8 cellular contexts compared by ENCODE assay signal in genomic region chr2:18987592-18988073, GRCh38.
DNase-seq lines count a peak whose midpoint lies in the region; ATAC-seq and TF ChIP-seq lines count a peak whose summit lies in the region.

No MANE protein-coding gene starts in this region.

- intact Hi-C loops in activated naive CD4-positive, alpha-beta T cell treated with anti-CD3 and anti-CD28 coated beads for 36 hours (cut with micrococcal nuclease): no loop called here

- no peak overlapping the region for H3K27ac Mint-ChIP-seq in activated naive CD4-positive, alpha-beta T cell treated with anti-CD3 and anti-CD28 coated beads for 36 hours

- H3K4me1 Mint-ChIP-seq in activated naive CD4-positive, alpha-beta T cell treated with anti-CD3 and anti-CD28 coated beads for 36 hours (ENCODE audit: low read depth): no peaks in the 10 kb centered on the region

- no peaks in the 10 kb centered on the region for H3K36me3 Mint-ChIP-seq in activated naive CD4-positive, alpha-beta T cell treated with anti-CD3 and anti-CD28 coated beads for 36 hours (ENCODE audit: low read depth)

- ATAC-seq in omental fat pad (ENCODE audit: low FRiP score) (peak; percentile 74), GM21786 (IDR thresholded peaks at IDR 0.05; ENCODE audit: unreplicated experiment) (no peak)

- no peak overlapping the region for H3K4me3 ChIP-seq in epithelial cell of proximal tubule (ENCODE audit: low read depth, low read length)

- H3K27me3 Mint-ChIP-seq in activated naive CD4-positive, alpha-beta T cell treated with anti-CD3 and anti-CD28 coated beads for 36 hours (ENCODE audit: low read depth): no peaks in the 10 kb centered on the region

- CTCF ChIA-PET in activated naive CD4-positive, alpha-beta T cell treated with anti-CD3 and anti-CD28 coated beads for 36 hours (lab: Charles Lee): no interaction called here

- TF ChIP-seq CTCF in epithelial cell of proximal tubule (conservative IDR thresholded peaks at IDR 0.05; ENCODE audit: low read depth, low read length) (peak; percentile 24), omental fat pad (IDR thresholded peaks at IDR 0.05) (no peak)

- no peak overlapping the region for H3K4me3 Mint-ChIP-seq in activated naive CD4-positive, alpha-beta T cell treated with anti-CD3 and anti-CD28 coated beads for 36 hours

- DNase-seq in DMS53 (lab: John Stamatoyannopoulos, UW) (peak; percentile 70), NCI-H446 treated with DMSO at 0.1 percent for 48 hours (lab: John Stamatoyannopoulos, UW) (peak; percentile 18), epithelial cell of proximal tubule (ENCODE audit: low read depth) (peak; percentile 15), omental fat pad (ENCODE audit: low spot score) (peak; percentile 78), middle frontal gyrus (ENCODE audit: extremely low spot score, low spot score) (no peak), NCI-H187 (lab: John Stamatoyannopoulos, UW) (no peak)
- DNase-seq in activated naive CD4-positive, alpha-beta T cell treated with anti-CD3 and anti-CD28 coated beads for 36 hours: no peak

- H3K9me3 Mint-ChIP-seq in activated naive CD4-positive, alpha-beta T cell treated with anti-CD3 and anti-CD28 coated beads for 36 hours: no peaks in the 10 kb centered on the region

Comparison
In these comparisons a context has a peak if more than half of its experiments do, and no peak if none do; other contexts are left out.
1. DNase-seq: peak in DMS53 (single experiment), NCI-H446 treated with DMSO at 0.1 percent for 48 hours (single experiment), epithelial cell of proximal tubule (single experiment) and omental fat pad (single experiment); none in middle frontal gyrus (single experiment), activated naive CD4-positive, alpha-beta T cell treated with anti-CD3 and anti-CD28 coated beads for 36 hours (single experiment) and NCI-H187 (0 of 2).